Comparison of ENCODE assay signal across 22 cellular contexts in genomic region chr14:95511687-95512086, GRCh38. TPM values are rescaled to one million over a fixed set of nuclear protein-coding genes. Genes with fewer than 3 reads are reported as not detected.
DNase-seq lines count a peak whose midpoint lies in the region; ATAC-seq and TF ChIP-seq lines count a peak whose summit lies in the region.
"Had no signal": no experiment of that assay in that cellular context is flagged by ENCODE, and none has a peak within 500 bp of the region (broad histone marks: within the 10 kb centered on the region; RNA-seq: fewer than 3 reads in every experiment).

No MANE protein-coding gene starts in this region.

- no peak overlapping the region for H3K4me3 Mint-ChIP-seq in activated CD4-positive, alpha-beta T cell treated with anti-CD3 and anti-CD28 coated beads for 36 hours
- H3K4me3 Mint-ChIP-seq in HFFc6: no peak overlapping the region
- no peak overlapping the region for H3K4me3 Mint-ChIP-seq in activated naive CD8-positive, alpha-beta T cell treated with anti-CD3 and anti-CD28 coated beads, Interleukin-2, amount 50 U/mL, for 24 hours
- H3K4me3 Mint-ChIP-seq: GM23338, nephron progenitor cell had no signal

- H3K9me3 Mint-ChIP-seq in activated CD4-positive, alpha-beta T cell treated with anti-CD3 and anti-CD28 coated beads for 36 hours (ENCODE audit: low read depth): no peaks in the 10 kb centered on the region
- H3K9me3 Mint-ChIP-seq in HFFc6: no peaks in the 10 kb centered on the region
- no peaks in the 10 kb centered on the region for H3K9me3 Mint-ChIP-seq in activated naive CD8-positive, alpha-beta T cell treated with anti-CD3 and anti-CD28 coated beads, Interleukin-2, amount 50 U/mL, for 24 hours
- H3K9me3 Mint-ChIP-seq: GM23338, nephron progenitor cell had no signal

- H3K27me3 Mint-ChIP-seq in activated CD4-positive, alpha-beta T cell treated with anti-CD3 and anti-CD28 coated beads for 36 hours: no peaks in the 10 kb centered on the region
- H3K27me3 Mint-ChIP-seq in HFFc6 (ENCODE audit: insufficient read depth): no peaks in the 10 kb centered on the region; the same call in 1 of the 2 replicates
- H3K27me3 Mint-ChIP-seq in activated naive CD8-positive, alpha-beta T cell treated with anti-CD3 and anti-CD28 coated beads, Interleukin-2, amount 50 U/mL, for 24 hours: no peaks in the 10 kb centered on the region

- ATAC-seq in activated CD4-positive, alpha-beta T cell treated with anti-CD3 and anti-CD28 coated beads for 36 hours: no peak
- ATAC-seq in activated naive CD8-positive, alpha-beta T cell treated with anti-CD3 and anti-CD28 coated beads, Interleukin-2, amount 50 U/mL, for 24 hours: no peak
- ATAC-seq in HG02885 (IDR thresholded peaks at IDR 0.05; ENCODE audit: poor library complexity, unreplicated experiment): no peak
- ATAC-seq: GM23338, lower lobe of right lung, mucosa of descending colon, SK-N-SH treated with all-trans-retinoic acid at 6 μM for 48 hours had no signal

- no peak for TF ChIP-seq CTCF in HFFc6 (IDR thresholded peaks at IDR 0.05)

- intact Hi-C loops in activated CD4-positive, alpha-beta T cell treated with anti-CD3 and anti-CD28 coated beads for 36 hours (cut with DNase I, micrococcal nuclease): no loop called here

- peaks cover 60% of the 10 kb centered on the region for H3K4me1 Mint-ChIP-seq in activated CD4-positive, alpha-beta T cell treated with anti-CD3 and anti-CD28 coated beads for 36 hours
- peaks cover 69% of the 10 kb centered on the region for H3K4me1 Mint-ChIP-seq in HFFc6 (ENCODE audit: low read depth)
- H3K4me1 Mint-ChIP-seq in activated naive CD8-positive, alpha-beta T cell treated with anti-CD3 and anti-CD28 coated beads, Interleukin-2, amount 50 U/mL, for 24 hours: peaks cover 73% of the 10 kb centered on the region

- H3K27ac Mint-ChIP-seq in activated CD4-positive, alpha-beta T cell treated with anti-CD3 and anti-CD28 coated beads for 36 hours: peak overlapping the region; percentile 25
- H3K27ac Mint-ChIP-seq in HFFc6: peak overlapping the region; percentile 71; the same call in 1 of the 2 replicates
- H3K27ac Mint-ChIP-seq in activated naive CD8-positive, alpha-beta T cell treated with anti-CD3 and anti-CD28 coated beads, Interleukin-2, amount 50 U/mL, for 24 hours: peak overlapping the region; percentile 52
- H3K27ac Mint-ChIP-seq: GM23338, nephron progenitor cell had no signal

- no peak overlapping the region for H3K27ac ChIP-seq in substantia nigra (ENCODE audit: low read depth, low read length, poor library complexity, severe bottlenecking)
- H3K27ac ChIP-seq: 22Rv1, lower lobe of right lung, ovary, WERI-Rb-1 had no signal

- POLR2A ChIA-PET in activated CD4-positive, alpha-beta T cell treated with anti-CD3 and anti-CD28 coated beads for 36 hours (lab: Charles Lee): no interaction called here

- DNase-seq in activated CD4-positive, alpha-beta T cell treated with anti-CD3 and anti-CD28 coated beads for 36 hours: no peak
- no peak for DNase-seq in activated CD4-positive, alpha-beta T cell treated with anti-CD3 and anti-CD28 coated beads, Interleukin-2, amount 50 U/mL, for 4 hours
- no peak for DNase-seq in HFFc6
- no peak for DNase-seq in activated naive CD8-positive, alpha-beta T cell treated with anti-CD3 and anti-CD28 coated beads, Interleukin-2, amount 50 U/mL, for 24 hours
- DNase-seq in stimulated activated CD8-positive, alpha-beta memory T cell treated with anti-CD3 and anti-CD28 coated beads, Interleukin-4, amount 100 ng/mL, for 48 hours: peak; percentile 18
- DNase-seq in substantia nigra (lab: John Stamatoyannopoulos, UW): no peak
- no peak for DNase-seq in GM03348 (ENCODE audit: low spot score)
- DNase-seq: activated CD4-positive, alpha-beta T cell treated with anti-CD3 and anti-CD28 coated beads, Interleukin-2, amount 50 U/mL, for 48 hours; Kasumi-1; kidney; lower lobe of right lung; mucosa of descending colon; NCI-H446 treated with DMSO at 0.1 percent for 48 hours; nephron progenitor cell; retina; small intestine; WERI-Rb-1 had no signal

- H3K36me3 Mint-ChIP-seq in activated CD4-positive, alpha-beta T cell treated with anti-CD3 and anti-CD28 coated beads for 36 hours (ENCODE audit: low read depth): peaks cover 24% of the 10 kb centered on the region
- peaks cover 16% of the 10 kb centered on the region; the same call in 1 of the 2 replicates for H3K36me3 Mint-ChIP-seq in HFFc6 (ENCODE audit: low read depth)
- H3K36me3 Mint-ChIP-seq in activated naive CD8-positive, alpha-beta T cell treated with anti-CD3 and anti-CD28 coated beads, Interleukin-2, amount 50 U/mL, for 24 hours (ENCODE audit: low read depth): peaks cover 15% of the 10 kb centered on the region

- CTCF ChIA-PET in activated CD4-positive, alpha-beta T cell treated with anti-CD3 and anti-CD28 coated beads for 36 hours (lab: Charles Lee): interaction anchor here (0.7 to 2.6 kb wide), 4 partner anchors 13 to 66 kb away, joined by 3 to 13 read pairs (median 3); no protein-coding TSS in a partner anchor

RNA-seq across cellular contexts. Expression of gene SYNE3, which starts 4.8 kb away (rescaled TPM):
- 10 to 100 TPM; 27.3 to 34.2 TPM for total RNA-seq in activated CD4-positive, alpha-beta T cell treated with anti-CD3 and anti-CD28 coated beads for 36 hours
- 10 to 100 TPM; 14.8 to 20.4 (median 16.3) TPM for total RNA-seq in HFFc6 (2021; fragmentation: NEBNext Ultra II Directional; extraction: Animal tissue kit (Norgen Biotek cat#: 25700))

RNA-seq across cellular contexts. Expression of gene GLRX5, which starts 23.2 kb away (rescaled TPM):
- 10 to 100 TPM; 37.9 to 44.1 TPM for total RNA-seq in activated CD4-positive, alpha-beta T cell treated with anti-CD3 and anti-CD28 coated beads for 36 hours
- 10 to 100 TPM; 38.7 to 47.2 (median 43.8) TPM for total RNA-seq in HFFc6 (2021; fragmentation: NEBNext Ultra II Directional; extraction: Animal tissue kit (Norgen Biotek cat#: 25700))
